8 cellular contexts compared by ENCODE assay signal in genomic region chr5:25544652-25545249, GRCh38.
DNase-seq lines count a peak whose midpoint lies in the region; ATAC-seq and TF ChIP-seq lines count a peak whose summit lies in the region.

No MANE protein-coding gene starts in this region.

- DNase-seq in HPDE6-E6E7 (ENCODE audit: extremely low spot score) (peak; percentile 9), RPMI7951 (ENCODE audit: low read depth) (peak; percentile 23), foreskin keratinocyte (peak in 1 of 2 donors; percentile 23), upper lobe of right lung (no peak), immature natural killer cell (no peak), GM19240 (ENCODE audit: insufficient read length, low spot score) (no peak)
- no peak for DNase-seq in CD4-positive, alpha-beta T cell

- CTCF ChIA-PET in CD4-positive, alpha-beta T cell (lab: Charles Lee) = no interaction called here

- POLR2A ChIA-PET in CD4-positive, alpha-beta T cell (lab: Charles Lee) = no interaction called here

- ATAC-seq in foreskin keratinocyte (peak; percentile 49), upper lobe of right lung (peak; percentile 75)
- ATAC-seq in CD4-positive, alpha-beta T cell (ENCODE audit: poor library complexity) = no peak

- peaks cover 0 to 2% (median 0%) of the 10 kb centered on the region in 3 donors for H3K27me3 Mint-ChIP-seq in immature natural killer cell (ENCODE audit: low read depth in 3 of 3)
- no peaks in the 10 kb centered on the region for H3K27me3 Mint-ChIP-seq in CD4-positive, alpha-beta T cell

- H3K9me3 Mint-ChIP-seq in immature natural killer cell = peaks cover 4 to 31% (median 20%) of the 10 kb centered on the region in 6 donors
- peaks cover 9% of the 10 kb centered on the region for H3K9me3 Mint-ChIP-seq in CD4-positive, alpha-beta T cell

- H3K36me3 Mint-ChIP-seq in immature natural killer cell = peaks cover 0 to 3% (median 0%) of the 10 kb centered on the region in 3 donors
- H3K36me3 Mint-ChIP-seq in CD4-positive, alpha-beta T cell (ENCODE audit: low read depth) = no peaks in the 10 kb centered on the region

- no peak overlapping the region for H3K4me3 Mint-ChIP-seq in immature natural killer cell
- no peak overlapping the region for H3K4me3 Mint-ChIP-seq in CD4-positive, alpha-beta T cell

- no peaks in the 10 kb centered on the region for H3K36me3 ChIP-seq in upper lobe of right lung

- H3K4me1 ChIP-seq in foreskin keratinocyte (no peaks in the 10 kb centered on the region), upper lobe of right lung (no peaks in the 10 kb centered on the region)

- H3K27ac ChIP-seq in foreskin keratinocyte = no peak overlapping the region
- H3K27ac ChIP-seq in upper lobe of right lung = no peak overlapping the region
- no peak overlapping the region for H3K27ac ChIP-seq in CD4-positive, alpha-beta T cell (ENCODE audit: low read depth, low read length)

- H3K27me3 ChIP-seq in foreskin keratinocyte (no peaks in the 10 kb centered on the region), upper lobe of right lung (no peaks in the 10 kb centered on the region)
- no peaks in the 10 kb centered on the region for H3K27me3 ChIP-seq in CD4-positive, alpha-beta T cell (ENCODE audit: control insufficient read depth, insufficient read depth, low read length)

- TF ChIP-seq CTCF in GM12872 (IDR thresholded peaks at IDR 0.05; ENCODE audit: insufficient read depth, low read depth, low read length) = peak; percentile 50
- peak; percentile 57 for TF ChIP-seq CTCF in foreskin keratinocyte (conservative IDR thresholded peaks at IDR 0.05)
- peak; percentile 49 for TF ChIP-seq CTCF in upper lobe of right lung (IDR thresholded peaks at IDR 0.05)
- TF ChIP-seq CTCF in CD4-positive, alpha-beta T cell (IDR thresholded peaks at IDR 0.05) = no peak

- no peak overlapping the region for H3K27ac Mint-ChIP-seq in immature natural killer cell
- H3K27ac Mint-ChIP-seq in CD4-positive, alpha-beta T cell = no peak overlapping the region

- H3K9me3 ChIP-seq in upper lobe of right lung = no peaks in the 10 kb centered on the region
- no peaks in the 10 kb centered on the region for H3K9me3 ChIP-seq in CD4-positive, alpha-beta T cell (ENCODE audit: control insufficient read depth, low read length)

- no peaks in the 10 kb centered on the region for H3K4me1 Mint-ChIP-seq in immature natural killer cell
- H3K4me1 Mint-ChIP-seq in CD4-positive, alpha-beta T cell (ENCODE audit: low read depth) = no peaks in the 10 kb centered on the region

- intact Hi-C loops in upper lobe of right lung (cut with DNase I) = no loop called here
- intact Hi-C loops in CD4-positive, alpha-beta T cell (cut with DNase I, micrococcal nuclease) = no loop called here

- no peak overlapping the region for H3K4me3 ChIP-seq in upper lobe of right lung

Comparison
In these comparisons a context has a peak if more than half of its experiments do, and no peak if none do; other contexts are left out.
1. DNase-seq: peak in HPDE6-E6E7 (single experiment) and RPMI7951 (single experiment); none in upper lobe of right lung (single experiment), immature natural killer cell (0 of 3), GM19240 (single experiment) and CD4-positive, alpha-beta T cell (0 of 10).